8 cellular contexts compared by ENCODE assay signal in genomic region chr5:122485226-122485625, GRCh38.
"Had no signal": no experiment of that assay in that cellular context is flagged by ENCODE, and none has a peak within 500 bp of the region (broad histone marks: within the 10 kb centered on the region; RNA-seq: fewer than 3 reads in every experiment).

No MANE protein-coding gene starts in this region.

- DNase-seq: GDM1, GF-D8 had no signal

- FAIRE-seq: G401.6, GM12878, GM12891, GM12892, GM18507, GM19239 had no signal

- H3K4me3 ChIP-seq: GM12878 had no signal

- ATAC-seq: GM12878 had no signal
